Comparison of ENCODE assay signal across 1 cellular context in genomic region chr15:84556690-84557089, GRCh38.
TF ChIP-seq lines count a peak whose summit lies in the region.

No MANE protein-coding gene starts in this region.

TF ChIP-seq in HEK293, 187 proteins besides CTCF, POLR2A, EP300 and RAD21 (continued from another document):
- TF ChIP-seq, protein P1, sequence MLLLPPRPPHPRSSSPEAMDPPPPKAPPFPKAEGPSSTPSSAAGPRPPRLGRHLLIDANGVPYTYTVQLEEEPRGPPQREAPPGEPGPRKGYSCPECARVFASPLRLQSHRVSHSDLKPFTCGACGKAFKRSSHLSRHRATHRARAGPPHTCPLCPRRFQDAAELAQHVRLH (tag by site-specific recombination; IDR thresholded peaks at IDR 0.05): peak; percentile 76
- TF ChIP-seq ZXDB (tag by site-specific recombination; IDR thresholded peaks at IDR 0.05) (0 out of 2 replicates have a peak, but pooled peaks have one; percentile 18), ZNF146 (tag by site-specific recombination; IDR thresholded peaks at IDR 0.05) (peak; percentile 99)
